23 cellular contexts compared by ENCODE assay signal in genomic region chr4:135144498-135144897, GRCh38.
"Had no signal": no experiment of that assay in that cellular context is flagged by ENCODE, and none has a peak within 500 bp of the region (broad histone marks: within the 10 kb centered on the region; RNA-seq: fewer than 3 reads in every experiment).

No MANE protein-coding gene starts in this region.

- H3K4me3 ChIP-seq: adrenal gland, PC-9 had no signal

- H2AFZ ChIP-seq: PC-9 had no signal

- H3K4me2 ChIP-seq: PC-9 had no signal

- ATAC-seq: activated CD8-positive, alpha-beta T cell treated with anti-CD3 and anti-CD28 coated beads, Interleukin-2, amount 10 ng/mL, durations not matched to agents 7 days and 5 days; WTC11 had no signal

- H3K27ac ChIP-seq: adrenal gland, PC-9 had no signal

- DNase-seq: activated CD4-positive, alpha-beta T cell treated with anti-CD3 and anti-CD28 coated beads for 48 hours; activated CD4-positive, alpha-beta T cell treated with anti-CD3 and anti-CD28 coated beads, Interleukin-2, amount 50 U/mL, for 4 hours; activated CD4-positive, CD25-positive, alpha-beta regulatory T cell treated with anti-CD3 and anti-CD28 coated beads, Interleukin-2, amount 50 U/mL, for 72 hours; activated CD8-positive, alpha-beta memory T cell treated with anti-CD3 and anti-CD28 coated beads, Interleukin-2, amount 50 U/mL, for 48 hours; activated CD8-positive, alpha-beta T cell treated with anti-CD3 and anti-CD28 coated beads, Interleukin-2, amount 10 ng/mL, durations not matched to agents 7 days and 5 days; activated naive CD4-positive, alpha-beta T cell treated with anti-CD3 and anti-CD28 coated beads, Interleukin-2, amount 50 U/mL, for 16 hours; activated naive CD8-positive, alpha-beta T cell treated with anti-CD3 and anti-CD28 coated beads, Interleukin-2, amount 10 ng/mL, durations not matched to agents 7 days and 5 days; activated T-cell treated with anti-CD3 and anti-CD28 coated beads, Interleukin-2, amount 50 U/mL, for 1 hour; adrenal gland; aorta; central memory CD4-positive, alpha-beta T cell; MV-4-11; NCI-H1092 treated with DMSO at 0.1 percent for 48 hours; NCI-H1417 treated with DMSO at 0.1 percent for 48 hours; NCI-H1694; NCI-H2029; NCI-H345; NCI-H510A; NCI-H526 treated with DMSO at 0.1 percent for 48 hours; PC-9; SIG-M5; SW 1271 had no signal

- H3K36me3 ChIP-seq: adrenal gland had no signal

- H3K4me1 ChIP-seq: adrenal gland had no signal

- H3K27me3 ChIP-seq: adrenal gland had no signal
